In the genomic region with DNA sequence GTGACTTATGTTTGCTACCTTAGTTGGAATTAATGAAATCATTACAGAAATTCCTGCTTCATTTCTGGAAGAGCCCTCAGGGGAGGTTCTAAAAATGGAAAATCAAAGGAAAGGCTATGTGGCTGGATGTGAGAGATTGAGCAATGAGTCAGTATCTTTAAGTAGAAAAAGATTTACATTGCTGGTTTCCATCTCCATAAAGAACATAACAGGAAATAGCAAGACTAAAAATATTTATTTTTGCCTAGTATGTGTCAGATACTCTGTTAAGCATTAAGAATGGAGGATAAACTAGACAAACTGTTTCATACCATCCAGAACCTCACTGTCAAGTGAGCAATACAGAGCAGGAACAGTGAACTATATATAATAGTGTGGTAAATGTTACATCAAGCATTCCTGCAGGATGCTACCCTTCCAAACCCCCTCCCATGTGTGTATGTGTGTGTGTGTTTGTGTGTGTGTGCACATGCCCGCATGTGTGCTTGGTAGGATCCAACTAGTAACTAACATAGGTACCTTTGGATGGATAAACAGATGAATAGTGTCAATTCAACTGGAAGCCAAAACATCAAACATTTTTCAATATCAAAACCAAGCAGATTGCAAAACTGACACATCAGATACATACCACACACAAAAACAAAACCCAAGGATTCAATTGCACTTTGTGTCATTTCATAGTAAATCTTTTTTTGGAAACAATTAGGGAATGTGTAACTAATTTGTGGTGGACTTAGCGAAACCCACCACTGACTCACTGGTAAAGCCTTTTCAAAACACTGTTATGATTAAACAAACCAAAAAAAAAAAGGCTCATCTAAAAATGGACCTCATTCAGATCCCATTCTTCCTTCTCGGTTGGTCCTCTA, we compare ENCODE assay signal across 13 cellular contexts.
DNase-seq lines count a peak whose midpoint lies in the region; ATAC-seq and TF ChIP-seq lines count a peak whose summit lies in the region.
"Had no signal": no experiment of that assay in that cellular context is flagged by ENCODE, and none has a peak within 500 bp of the region (broad histone marks: within the 10 kb centered on the region; RNA-seq: fewer than 3 reads in every experiment).

No MANE protein-coding gene starts in this region.

- intact Hi-C loops in ovary (cut with DNase I) = no loop called here

- no peak overlapping the region for H3K9ac ChIP-seq in adipocyte (ENCODE audit: low read length)

- H3K27me3 ChIP-seq in adipocyte (replicated peaks; ENCODE audit: control insufficient read depth, insufficient read depth, low read length) (no peaks in the 10 kb centered on the region), ovary (no peaks in the 10 kb centered on the region)
- H3K27me3 ChIP-seq: esophagus muscularis mucosa had no signal

- H3K36me3 ChIP-seq in adipocyte (ENCODE audit: control insufficient read depth, insufficient read depth, low read length, severe bottlenecking) = no peaks in the 10 kb centered on the region
- no peaks in the 10 kb centered on the region for H3K36me3 ChIP-seq in ovary
- H3K36me3 ChIP-seq: esophagus muscularis mucosa had no signal

- H3K9me3 ChIP-seq in adipocyte (ENCODE audit: control insufficient read depth, low read length) (no peaks in the 10 kb centered on the region), ovary (no peaks in the 10 kb centered on the region)
- H3K9me3 ChIP-seq: esophagus muscularis mucosa had no signal

- ATAC-seq in HG02973 (IDR thresholded peaks at IDR 0.05; ENCODE audit: unreplicated experiment) = peak; percentile 70

- H3K4me3 ChIP-seq in adipocyte (ENCODE audit: low read length) = no peak overlapping the region
- no peak overlapping the region for H3K4me3 ChIP-seq in ovary
- H3K4me3 ChIP-seq: esophagus muscularis mucosa had no signal

- DNase-seq in EH (ENCODE audit: low read depth) (peak; percentile 97), adipocyte (ENCODE audit: low read depth) (peak; percentile 83), kidney glomerular epithelial cell (lab: John Stamatoyannopoulos, UW) (peak; percentile 49), NK-92 (lab: John Stamatoyannopoulos, UW; ENCODE audit: unreplicated experiment) (no peak), UCSD-AML1 (lab: John Stamatoyannopoulos, UW; ENCODE audit: unreplicated experiment) (no peak), ovary (no peak), NCI-H510A (lab: John Stamatoyannopoulos, UW) (no peak)
- DNase-seq: activated T-cell treated with anti-CD3 and anti-CD28 coated beads, Interleukin-2, amount 50 U/mL, for 24 hours; DND-41; nephron progenitor cell; SIG-M5 had no signal

- H3K4me1 ChIP-seq in adipocyte (ENCODE audit: control insufficient read depth, insufficient read depth, low read length) (peaks cover 26% of the 10 kb centered on the region), ovary (ENCODE audit: insufficient read depth) (no peaks in the 10 kb centered on the region)

- no peak for TF ChIP-seq CTCF in ovary (IDR thresholded peaks at IDR 0.05)

- no peak for TF ChIP-seq POLR2A in ovary (IDR thresholded peaks at IDR 0.05)

- TF ChIP-seq EP300 in ovary (IDR thresholded peaks at IDR 0.05) = no peak

- WGBS in ovary, 3 donors = 67 to 77% (median 71%) methylated on average over 3 of the region's 3 CpGs

- no peak overlapping the region for H3K27ac ChIP-seq in ovary

Comparison
In these comparisons a context has a peak if more than half of its experiments do, and no peak if none do; other contexts are left out.
1. DNase-seq: peak in EH (single experiment), adipocyte (single experiment) and kidney glomerular epithelial cell (single experiment); none in NK-92 (single experiment), UCSD-AML1 (single experiment), ovary (0 of 5) and NCI-H510A (single experiment).